In genomic region chr1:55005351-55006140, GRCh38 we compare ENCODE assay signal across 28 cellular contexts. TPM values are rescaled to one million over a fixed set of nuclear protein-coding genes. Genes with fewer than 3 reads are reported as not detected.
DNase-seq lines count a peak whose midpoint lies in the region; ATAC-seq and TF ChIP-seq lines count a peak whose summit lies in the region.
"Had no signal": no experiment of that assay in that cellular context is flagged by ENCODE, and none has a peak within 500 bp of the region (broad histone marks: within the 10 kb centered on the region; RNA-seq: fewer than 3 reads in every experiment).

No MANE protein-coding gene starts in this region.

- no peak overlapping the region for H3K27ac Mint-ChIP-seq in activated CD4-positive, alpha-beta T cell treated with anti-CD3 and anti-CD28 coated beads for 36 hours
- H3K27ac Mint-ChIP-seq in activated CD4-positive, alpha-beta T cell treated with anti-CD3 and anti-CD28 coated beads, Interleukin-2, amount 10 ng/mL, durations not matched to agents 7 days and 5 days: no peak overlapping the region
- no peak overlapping the region for H3K27ac Mint-ChIP-seq in activated T-helper 17 cell treated with anti-CD3 and anti-CD28 coated beads, Interleukin-2, amount 50 U/mL, for 72 hours
- no peak overlapping the region for H3K27ac Mint-ChIP-seq in activated T-cell treated with anti-CD3 and anti-CD28 coated beads, Interleukin-2, amount 50 U/mL, for 24 hours

- no peak overlapping the region for H2BK12ac ChIP-seq in neuronal stem cell (ENCODE audit: low read length)

- H3K9ac ChIP-seq in neuronal stem cell (ENCODE audit: low read depth, low read length, poor library complexity): peak overlapping the region; percentile 13
- H3K9ac ChIP-seq: BLaER1 had no signal

- peak; percentile 31 for DNase-seq in activated CD4-positive, alpha-beta T cell treated with anti-CD3 and anti-CD28 coated beads for 36 hours
- DNase-seq in activated CD4-positive, alpha-beta T cell treated with anti-CD3 and anti-CD28 coated beads, Interleukin-2, amount 10 ng/mL, durations not matched to agents 7 days and 5 days: no peak
- DNase-seq in NB4 (ENCODE audit: low read depth): peak; percentile 31
- DNase-seq in neuronal stem cell (ENCODE audit: low spot score): no peak
- DNase-seq in pons (ENCODE audit: low spot score): no peak
- no peak for DNase-seq in activated T-cell treated with anti-CD3 and anti-CD28 coated beads, Interleukin-2, amount 50 U/mL, for 24 hours
- DNase-seq: activated naive CD4-positive, alpha-beta T cell; adrenal gland; Caco-2; colonic mucosa; EL; mesendoderm; naive thymus-derived CD8-positive, alpha-beta T cell; NCI-H1092 treated with DMSO at 0.1 percent for 48 hours; NCI-H1930; NCI-H226; NCI-H774; PC-3; stimulated activated CD4-positive, alpha-beta T cell treated with anti-CD3 and anti-CD28 coated beads, Interleukin-12 subunit alpha, Interleukin-12 subunit beta, amount 100 ng/mL, for 4 hours; T-helper 1 cell had no signal

- no peak overlapping the region for H3K4me2 ChIP-seq in neuronal stem cell (ENCODE audit: insufficient read depth, low read length, poor library complexity, severe bottlenecking)
- H3K4me2 ChIP-seq: A549, BLaER1 had no signal

- peak overlapping the region; percentile 43 for H2BK15ac ChIP-seq in neuronal stem cell (ENCODE audit: low read length)

- H3K9me3 Mint-ChIP-seq in activated CD4-positive, alpha-beta T cell treated with anti-CD3 and anti-CD28 coated beads for 36 hours (ENCODE audit: low read depth): no peaks in the 10 kb centered on the region
- H3K9me3 Mint-ChIP-seq in activated CD4-positive, alpha-beta T cell treated with anti-CD3 and anti-CD28 coated beads, Interleukin-2, amount 10 ng/mL, durations not matched to agents 7 days and 5 days: no peaks in the 10 kb centered on the region
- H3K9me3 Mint-ChIP-seq in activated T-helper 17 cell treated with anti-CD3 and anti-CD28 coated beads, Interleukin-2, amount 50 U/mL, for 72 hours: no peaks in the 10 kb centered on the region
- H3K9me3 Mint-ChIP-seq in activated T-cell treated with anti-CD3 and anti-CD28 coated beads, Interleukin-2, amount 50 U/mL, for 24 hours: no peaks in the 10 kb centered on the region
- H3K9me3 Mint-ChIP-seq: naive thymus-derived CD8-positive, alpha-beta T cell had no signal

- no peaks in the 10 kb centered on the region for H3K36me3 Mint-ChIP-seq in activated CD4-positive, alpha-beta T cell treated with anti-CD3 and anti-CD28 coated beads for 36 hours (ENCODE audit: low read depth)
- no peaks in the 10 kb centered on the region for H3K36me3 Mint-ChIP-seq in activated CD4-positive, alpha-beta T cell treated with anti-CD3 and anti-CD28 coated beads, Interleukin-2, amount 10 ng/mL, durations not matched to agents 7 days and 5 days (ENCODE audit: low read depth)
- no peaks in the 10 kb centered on the region for H3K36me3 Mint-ChIP-seq in activated T-helper 17 cell treated with anti-CD3 and anti-CD28 coated beads, Interleukin-2, amount 50 U/mL, for 72 hours (ENCODE audit: low read depth)
- H3K36me3 Mint-ChIP-seq in activated T-cell treated with anti-CD3 and anti-CD28 coated beads, Interleukin-2, amount 50 U/mL, for 24 hours (ENCODE audit: low read depth): no peaks in the 10 kb centered on the region
- H3K36me3 Mint-ChIP-seq: naive thymus-derived CD8-positive, alpha-beta T cell had no signal

- H3K4me1 Mint-ChIP-seq in activated CD4-positive, alpha-beta T cell treated with anti-CD3 and anti-CD28 coated beads for 36 hours: no peaks in the 10 kb centered on the region
- no peaks in the 10 kb centered on the region for H3K4me1 Mint-ChIP-seq in activated CD4-positive, alpha-beta T cell treated with anti-CD3 and anti-CD28 coated beads, Interleukin-2, amount 10 ng/mL, durations not matched to agents 7 days and 5 days
- no peaks in the 10 kb centered on the region for H3K4me1 Mint-ChIP-seq in activated T-helper 17 cell treated with anti-CD3 and anti-CD28 coated beads, Interleukin-2, amount 50 U/mL, for 72 hours
- no peaks in the 10 kb centered on the region for H3K4me1 Mint-ChIP-seq in activated T-cell treated with anti-CD3 and anti-CD28 coated beads, Interleukin-2, amount 50 U/mL, for 24 hours (ENCODE audit: low read depth)
- H3K4me1 Mint-ChIP-seq: naive thymus-derived CD8-positive, alpha-beta T cell had no signal

- TF ChIP-seq CTCF in NB4 (IDR thresholded peaks at IDR 0.05; ENCODE audit: low read depth, low read length): no peak

- no peak overlapping the region for H3K27ac ChIP-seq in neuronal stem cell (replicated peaks; ENCODE audit: low read length)
- H3K27ac ChIP-seq: A549, adrenal gland, BLaER1, breast epithelium, colonic mucosa had no signal

- H2BK5ac ChIP-seq in neuronal stem cell (ENCODE audit: low read length): no peak overlapping the region

- peaks cover 0 to 19% (median 0%) of the 10 kb centered on the region in 3 experiments for H3K27me3 ChIP-seq in neuronal stem cell (ENCODE audit: control insufficient read depth in 3 of 3, insufficient read depth in 3 of 3, low read depth in 1 of 3, low read length in 3 of 3)
- H3K27me3 ChIP-seq: adrenal gland, BLaER1, breast epithelium, colonic mucosa had no signal

- POLR2A ChIA-PET in activated CD4-positive, alpha-beta T cell treated with anti-CD3 and anti-CD28 coated beads for 36 hours (lab: Charles Lee): no interaction called here
- POLR2A ChIA-PET in activated CD4-positive, alpha-beta T cell treated with anti-CD3 and anti-CD28 coated beads, Interleukin-2, amount 10 ng/mL, durations not matched to agents 7 days and 5 days (lab: Charles Lee): no interaction called here

- no peak overlapping the region for H3K4ac ChIP-seq in neuronal stem cell (ENCODE audit: low read length)

- H3K18ac ChIP-seq in neuronal stem cell (ENCODE audit: low read length): no peak overlapping the region

- no peak overlapping the region for H2BK120ac ChIP-seq in neuronal stem cell (ENCODE audit: low read depth, low read length)

- peak overlapping the region; percentile 14 for H2AK5ac ChIP-seq in neuronal stem cell (ENCODE audit: low read depth, low read length)

- ATAC-seq in activated CD4-positive, alpha-beta T cell treated with anti-CD3 and anti-CD28 coated beads for 36 hours: peak; percentile 74
- peak; percentile 66 for ATAC-seq in activated T-helper 17 cell treated with anti-CD3 and anti-CD28 coated beads, Interleukin-2, amount 50 U/mL, for 72 hours (replicated peaks)
- no peak for ATAC-seq in GM18517 (IDR thresholded peaks at IDR 0.05; ENCODE audit: unreplicated experiment)
- ATAC-seq: naive thymus-derived CD8-positive, alpha-beta T cell; PC-3 had no signal

- intact Hi-C loops in activated CD4-positive, alpha-beta T cell treated with anti-CD3 and anti-CD28 coated beads for 36 hours (cut with DNase I, micrococcal nuclease): no loop called here

- H3K27me3 Mint-ChIP-seq in activated CD4-positive, alpha-beta T cell treated with anti-CD3 and anti-CD28 coated beads for 36 hours: peaks cover 3% of the 10 kb centered on the region
- no peaks in the 10 kb centered on the region for H3K27me3 Mint-ChIP-seq in activated CD4-positive, alpha-beta T cell treated with anti-CD3 and anti-CD28 coated beads, Interleukin-2, amount 10 ng/mL, durations not matched to agents 7 days and 5 days
- no peaks in the 10 kb centered on the region for H3K27me3 Mint-ChIP-seq in activated T-helper 17 cell treated with anti-CD3 and anti-CD28 coated beads, Interleukin-2, amount 50 U/mL, for 72 hours
- no peaks in the 10 kb centered on the region for H3K27me3 Mint-ChIP-seq in activated T-cell treated with anti-CD3 and anti-CD28 coated beads, Interleukin-2, amount 50 U/mL, for 24 hours

- H3K4me1 ChIP-seq in neuronal stem cell (ENCODE audit: control insufficient read depth in 2 of 2, insufficient read depth in 1 of 2, low read depth in 1 of 2, low read length in 2 of 2): no peaks in the 10 kb centered on the region
- H3K4me1 ChIP-seq: A549, adrenal gland, BLaER1, breast epithelium, Caco-2, colonic mucosa had no signal

- H3K4me3 Mint-ChIP-seq in activated CD4-positive, alpha-beta T cell treated with anti-CD3 and anti-CD28 coated beads for 36 hours: no peak overlapping the region
- no peak overlapping the region for H3K4me3 Mint-ChIP-seq in activated CD4-positive, alpha-beta T cell treated with anti-CD3 and anti-CD28 coated beads, Interleukin-2, amount 10 ng/mL, durations not matched to agents 7 days and 5 days
- H3K4me3 Mint-ChIP-seq in activated T-helper 17 cell treated with anti-CD3 and anti-CD28 coated beads, Interleukin-2, amount 50 U/mL, for 72 hours: no peak overlapping the region
- H3K4me3 Mint-ChIP-seq in activated T-cell treated with anti-CD3 and anti-CD28 coated beads, Interleukin-2, amount 50 U/mL, for 24 hours: no peak overlapping the region
- H3K4me3 Mint-ChIP-seq: naive thymus-derived CD8-positive, alpha-beta T cell had no signal

- H3K79me1 ChIP-seq in neuronal stem cell (ENCODE audit: low read depth, low read length): no peaks in the 10 kb centered on the region

- no peak overlapping the region for H2AFZ ChIP-seq in neuronal stem cell (ENCODE audit: low read length)

- H4K91ac ChIP-seq in neuronal stem cell (ENCODE audit: low read depth, low read length, poor library complexity): no peak overlapping the region

- H3K9me3 ChIP-seq in neuronal stem cell (replicated peaks in 1 of 2; ENCODE audit: control insufficient read depth in 2 of 2, insufficient read depth in 1 of 2, low read depth in 1 of 2, low read length in 2 of 2): peaks cover 0 to 3% of the 10 kb centered on the region in 2 donors
- H3K9me3 ChIP-seq: A549, adrenal gland, BLaER1, breast epithelium, Caco-2, colonic mucosa had no signal

- H3K14ac ChIP-seq in neuronal stem cell (ENCODE audit: low read length): no peak overlapping the region

- WGBS in neuronal stem cell (ENCODE audit: extremely low coverage in 2 of 2, insufficient read length in 2 of 2, insufficient replicate concordance in 1 of 2), 2 donors: no CpG with 5 or more reads among the region's 10 CpGs

- CTCF ChIA-PET in activated CD4-positive, alpha-beta T cell treated with anti-CD3 and anti-CD28 coated beads for 36 hours (lab: Charles Lee): interaction anchor here (0.8 kb wide), 1 partner anchor 61 kb away, joined by 3 read pairs; no protein-coding TSS in a partner anchor
- CTCF ChIA-PET in activated CD4-positive, alpha-beta T cell treated with anti-CD3 and anti-CD28 coated beads, Interleukin-2, amount 10 ng/mL, durations not matched to agents 7 days and 5 days (lab: Charles Lee): interaction anchor here (1.1 kb wide), 1 partner anchor 60 kb away, joined by 4 read pairs; no protein-coding TSS in a partner anchor

- H3K36me3 ChIP-seq in neuronal stem cell (replicated peaks in 1 of 2; ENCODE audit: control insufficient read depth in 2 of 2, insufficient read depth in 2 of 2, low read length in 2 of 2): no peaks in the 10 kb centered on the region
- H3K36me3 ChIP-seq: adrenal gland, BLaER1, breast epithelium, colonic mucosa had no signal

- H3K4me3 ChIP-seq in NB4 (ENCODE audit: low read depth, low read length): no peak overlapping the region
- H3K4me3 ChIP-seq in neuronal stem cell (ENCODE audit: low read length in 2 of 2): no peak overlapping the region
- H3K4me3 ChIP-seq: A549, adrenal gland, BLaER1, breast epithelium, colonic mucosa had no signal

- no peak for TF ChIP-seq POLR2A in NB4 (IDR thresholded peaks at IDR 0.05; ENCODE audit: extremely low read depth, insufficient read length)

- peak overlapping the region; percentile 57 for H3K23ac ChIP-seq in neuronal stem cell (ENCODE audit: low read depth, low read length, poor library complexity)

- H4K8ac ChIP-seq in neuronal stem cell (ENCODE audit: low read depth, low read length): no peak overlapping the region

RNA-seq across cellular contexts. Expression of gene BSND, which starts 6.8 kb away (rescaled TPM):
- not detected for total RNA-seq in activated CD4-positive, alpha-beta T cell treated with anti-CD3 and anti-CD28 coated beads for 36 hours
- under 1 TPM in 1 of 2 experiments, not detected in 1; 0.05 TPM for total RNA-seq in activated CD4-positive, alpha-beta T cell treated with anti-CD3 and anti-CD28 coated beads, Interleukin-2, amount 10 ng/mL, durations not matched to agents 7 days and 5 days
- under 1 TPM; 0.05 to 0.06 TPM for total RNA-seq in activated T-helper 17 cell treated with anti-CD3 and anti-CD28 coated beads, Interleukin-2, amount 50 U/mL, for 72 hours
- polyA plus RNA-seq in neuronal stem cell (2013, experiment 1 of 2): not detected
- polyA plus RNA-seq in neuronal stem cell (2013, experiment 2 of 2): 0.01 TPM
- total RNA-seq: adrenal gland; Caco-2; colonic mucosa; LHCN-M2; naive thymus-derived CD8-positive, alpha-beta T cell; osteoblast; PC-3; urinary bladder had no signal
- polyA plus RNA-seq: A549; naive thymus-derived CD8-positive, alpha-beta T cell; urinary bladder had no signal

RNA-seq across cellular contexts. Expression of gene TMEM61, which starts 25.1 kb away (rescaled TPM):
- total RNA-seq in activated CD4-positive, alpha-beta T cell treated with anti-CD3 and anti-CD28 coated beads for 36 hours: not detected
- not detected for total RNA-seq in activated CD4-positive, alpha-beta T cell treated with anti-CD3 and anti-CD28 coated beads, Interleukin-2, amount 10 ng/mL, durations not matched to agents 7 days and 5 days
- not detected for total RNA-seq in activated T-helper 17 cell treated with anti-CD3 and anti-CD28 coated beads, Interleukin-2, amount 50 U/mL, for 72 hours
- not detected for polyA plus RNA-seq in neuronal stem cell (2013, experiment 1 of 2)
- 0.04 TPM for polyA plus RNA-seq in neuronal stem cell (2013, experiment 2 of 2)
- total RNA-seq: Caco-2; LHCN-M2; naive thymus-derived CD8-positive, alpha-beta T cell; osteoblast; urinary bladder had no signal
- polyA plus RNA-seq: naive thymus-derived CD8-positive, alpha-beta T cell had no signal

RNA-seq across cellular contexts. Expression of gene PCSK9, which starts 33.8 kb away (rescaled TPM):
- total RNA-seq in activated CD4-positive, alpha-beta T cell treated with anti-CD3 and anti-CD28 coated beads for 36 hours: not detected
- not detected for total RNA-seq in activated CD4-positive, alpha-beta T cell treated with anti-CD3 and anti-CD28 coated beads, Interleukin-2, amount 10 ng/mL, durations not matched to agents 7 days and 5 days
- not detected for total RNA-seq in activated T-helper 17 cell treated with anti-CD3 and anti-CD28 coated beads, Interleukin-2, amount 50 U/mL, for 72 hours
- 17.1 TPM for polyA plus RNA-seq in neuronal stem cell (2013, experiment 1 of 2)
- 16.2 TPM for polyA plus RNA-seq in neuronal stem cell (2013, experiment 2 of 2)
- total RNA-seq: naive thymus-derived CD8-positive, alpha-beta T cell had no signal
- polyA plus RNA-seq: naive thymus-derived CD8-positive, alpha-beta T cell had no signal

Comparison
In these comparisons a context has a peak if more than half of its experiments do, and no peak if none do; other contexts are left out.
1. DNase-seq: peak in activated CD4-positive, alpha-beta T cell treated with anti-CD3 and anti-CD28 coated beads for 36 hours (single experiment) and NB4 (single experiment); none in activated CD4-positive, alpha-beta T cell treated with anti-CD3 and anti-CD28 coated beads, Interleukin-2, amount 10 ng/mL, durations not matched to agents 7 days and 5 days (single experiment), neuronal stem cell (single experiment), pons (single experiment) and activated T-cell treated with anti-CD3 and anti-CD28 coated beads, Interleukin-2, amount 50 U/mL, for 24 hours (single experiment).